1 cellular context compared by ENCODE assay signal in genomic region chr13:35367586-35367985, GRCh38.
TF ChIP-seq lines count a peak whose summit lies in the region.

No MANE protein-coding gene starts in this region.

TF ChIP-seq in IMR-90, 13 proteins besides CTCF, POLR2A, EP300 and RAD21 (continued from another document):
- no peak for TF ChIP-seq SMC3 (IDR thresholded peaks at IDR 0.05; ENCODE audit: low read depth, low read length)
- TF ChIP-seq RCOR1 (IDR thresholded peaks at IDR 0.05; ENCODE audit: insufficient replicate concordance, low read length): no peak
- no peak for TF ChIP-seq CHD1 (IDR thresholded peaks at IDR 0.05; ENCODE audit: low read depth, low read length)
- no peak for TF ChIP-seq MXI1 (IDR thresholded peaks at IDR 0.05; ENCODE audit: borderline replicate concordance, low read depth, low read length)
- no peak for TF ChIP-seq MAZ (IDR thresholded peaks at IDR 0.05; ENCODE audit: borderline replicate concordance, low read depth, low read length)
- no peak for TF ChIP-seq USF2 (IDR thresholded peaks at IDR 0.05; ENCODE audit: low read depth, low read length)
- TF ChIP-seq RFX5 (IDR thresholded peaks at IDR 0.05; ENCODE audit: low read depth, low read length): no peak
